ENCODE assay signal across 31 cellular contexts in the genomic region with DNA sequence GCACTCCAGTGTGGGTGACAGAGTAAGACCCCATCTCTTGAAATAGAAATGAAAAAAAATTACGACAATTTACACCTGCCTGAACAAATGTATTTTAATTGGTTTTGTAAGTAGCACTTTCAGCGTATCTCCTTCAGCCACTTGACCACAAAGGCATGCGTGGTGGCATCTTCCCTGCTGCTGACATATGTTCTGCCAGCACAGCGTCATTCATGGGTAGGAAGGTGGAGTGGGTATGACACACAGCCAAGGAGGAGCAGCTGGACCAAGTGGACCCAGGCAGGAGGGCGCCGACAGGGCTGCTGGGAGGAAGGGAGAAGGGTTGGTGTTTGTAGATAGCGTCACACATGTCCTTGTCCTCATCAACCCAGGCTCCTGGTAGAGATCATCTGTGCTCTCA. TPM values are rescaled to one million over a fixed set of nuclear protein-coding genes. Genes with fewer than 3 reads are reported as not detected.
"Had no signal": no experiment of that assay in that cellular context is flagged by ENCODE, and none has a peak within 500 bp of the region (broad histone marks: within the 10 kb centered on the region; RNA-seq: fewer than 3 reads in every experiment).

No MANE protein-coding gene starts in this region.

- H3K27me3 ChIP-seq: stomach, suprapubic skin, testis, thyroid gland, tibial artery, tibial nerve, transverse colon, upper lobe of left lung, upper lobe of right lung, uterus, vagina had no signal

- H3K27ac ChIP-seq: stomach, suprapubic skin, testis, thoracic aorta, thyroid gland, tibial artery, tibial nerve, transverse colon, upper lobe of left lung, upper lobe of right lung, uterus, vagina had no signal

- H3K9me3 Mint-ChIP-seq: stimulated activated effector memory CD8-positive, alpha-beta T cell treated with anti-CD3 and anti-CD28 coated beads, Interleukin-12 subunit alpha, Interleukin-12 subunit beta, amount 100 ng/mL, for 72 hours; stimulated activated naive CD8-positive, alpha-beta T cell treated with anti-CD3 and anti-CD28 coated beads, Interleukin-15, amount 100 ng/mL, for 72 hours; stimulated activated naive CD8-positive, alpha-beta T cell treated with anti-CD3 and anti-CD28 coated beads, Interleukin-15, Interleukin-2, amounts not matched to agents 100 ng/mL and 50 ng/mL, for 24 hours; type B pancreatic cell had no signal

- H3K36me3 ChIP-seq: thoracic aorta, thyroid gland, tibial artery, tibial nerve, transverse colon, upper lobe of right lung, uterus, vagina had no signal

- H3K27ac Mint-ChIP-seq: stimulated activated effector memory CD8-positive, alpha-beta T cell treated with anti-CD3 and anti-CD28 coated beads, Interleukin-12 subunit alpha, Interleukin-12 subunit beta, amount 100 ng/mL, for 72 hours; stimulated activated memory B cell treated with anti-CD40 and anti-IgM and Interleukin-4, amounts not matched to agents 10 μg/mL and 1 μg/mL and 100 μg/mL, for 72 hours; stimulated activated naive B cell treated with anti-CD40 and anti-IgM and Interleukin-4, amounts not matched to agents 10 μg/mL and 1 μg/mL and 100 μg/mL, for 72 hours; stimulated activated naive CD8-positive, alpha-beta T cell treated with anti-CD3 and anti-CD28 coated beads, Interleukin-15, amount 100 ng/mL, for 72 hours; stimulated activated naive CD8-positive, alpha-beta T cell treated with anti-CD3 and anti-CD28 coated beads, Interleukin-15, Interleukin-2, amounts not matched to agents 100 ng/mL and 50 ng/mL, for 24 hours; type B pancreatic cell had no signal

- H3K4me1 ChIP-seq: stomach, suprapubic skin, thyroid gland, tibial artery, tibial nerve, transverse colon, upper lobe of left lung, upper lobe of right lung, uterus, vagina had no signal

- H3K9me3 ChIP-seq: stomach, suprapubic skin, testis, thoracic aorta, thyroid gland, tibial artery, tibial nerve, transverse colon, upper lobe of left lung, upper lobe of right lung, uterus, vagina had no signal

- H3K4me3 ChIP-seq: stomach, suprapubic skin, testis, thoracic aorta, thyroid gland, tibial artery, tibial nerve, transverse colon, upper lobe of left lung, upper lobe of right lung, uterus, vagina had no signal

- H3K27me3 Mint-ChIP-seq: stimulated activated memory B cell treated with anti-CD40 and anti-IgM and Interleukin-4, amounts not matched to agents 10 μg/mL and 1 μg/mL and 100 μg/mL, for 72 hours; stimulated activated naive B cell treated with anti-CD40 and anti-IgM and Interleukin-4, amounts not matched to agents 10 μg/mL and 1 μg/mL and 100 μg/mL, for 72 hours; type B pancreatic cell had no signal

- H3K4me3 Mint-ChIP-seq: stimulated activated effector memory CD8-positive, alpha-beta T cell treated with anti-CD3 and anti-CD28 coated beads, Interleukin-12 subunit alpha, Interleukin-12 subunit beta, amount 100 ng/mL, for 72 hours; stimulated activated memory B cell treated with anti-CD40 and anti-IgM and Interleukin-4, amounts not matched to agents 10 μg/mL and 1 μg/mL and 100 μg/mL, for 72 hours; stimulated activated naive B cell treated with anti-CD40 and anti-IgM and Interleukin-4, amounts not matched to agents 10 μg/mL and 1 μg/mL and 100 μg/mL, for 72 hours; stimulated activated naive CD8-positive, alpha-beta T cell treated with anti-CD3 and anti-CD28 coated beads, Interleukin-15, amount 100 ng/mL, for 72 hours; stimulated activated naive CD8-positive, alpha-beta T cell treated with anti-CD3 and anti-CD28 coated beads, Interleukin-15, Interleukin-2, amounts not matched to agents 100 ng/mL and 50 ng/mL, for 24 hours; type B pancreatic cell had no signal

- ATAC-seq: stimulated activated effector memory CD8-positive, alpha-beta T cell treated with anti-CD3 and anti-CD28 coated beads, Interleukin-12 subunit alpha, Interleukin-12 subunit beta, amount 100 ng/mL, for 72 hours; stimulated activated memory B cell treated with anti-CD40 and anti-IgM and Interleukin-4, amounts not matched to agents 10 μg/mL and 1 μg/mL and 100 μg/mL, for 72 hours; stimulated activated naive B cell treated with anti-CD40 and anti-IgM and Interleukin-4, amounts not matched to agents 10 μg/mL and 1 μg/mL and 100 μg/mL, for 72 hours; stimulated activated naive CD8-positive, alpha-beta T cell treated with anti-CD3 and anti-CD28 coated beads, Interleukin-15, amount 100 ng/mL, for 72 hours; stimulated activated naive CD8-positive, alpha-beta T cell treated with anti-CD3 and anti-CD28 coated beads, Interleukin-15, Interleukin-2, amounts not matched to agents 100 U/mL and 50 U/mL, for 24 hours; upper lobe of right lung had no signal

- DNase-seq: stimulated activated CD4-positive, alpha-beta T cell treated with anti-CD3 and anti-CD28 coated beads, Interleukin-2, amount 100 ng/mL, for 48 hours; stimulated activated CD4-positive, alpha-beta T cell treated with anti-CD3 and anti-CD28 coated beads, Interleukin-4, amount 100 ng/mL, for 1 hour; stimulated activated CD4-positive, alpha-beta T cell treated with anti-CD3 and anti-CD28 coated beads, Interleukin-4, amount 100 ng/mL, for 24 hours; stimulated activated CD4-positive, alpha-beta T cell treated with anti-CD3 and anti-CD28 coated beads, Interleukin-4, amount 100 ng/mL, for 4 hours; stimulated activated CD8-positive, alpha-beta memory T cell treated with anti-CD3 and anti-CD28 coated beads, Interleukin-4, amount 100 ng/mL, for 48 hours; stimulated activated naive B cell treated with anti-CD40 and anti-IgM and Interleukin-4, amounts not matched to agents 10 μg/mL and 1 μg/mL and 100 μg/mL, for 72 hours; stimulated activated naive CD4-positive, alpha-beta T cell; stimulated activated naive CD4-positive, alpha-beta T cell treated with Interleukin-2 at 50 U/mL for 16 hours; stimulated activated naive CD8-positive, alpha-beta T cell treated with anti-CD3 and anti-CD28 coated beads, Interleukin-15, amount 100 ng/mL, for 72 hours; stimulated activated naive CD8-positive, alpha-beta T cell treated with anti-CD3 and anti-CD28 coated beads, Interleukin-15, Interleukin-2, amounts not matched to agents 100 U/mL and 50 U/mL, for 24 hours; stomach; substantia nigra; testis; thyroid gland; tibial artery; transverse colon; trophoblast cell; upper lobe of left lung; upper lobe of right lung; uterus had no signal

- H3K36me3 Mint-ChIP-seq: stimulated activated memory B cell treated with anti-CD40 and anti-IgM and Interleukin-4, amounts not matched to agents 10 μg/mL and 1 μg/mL and 100 μg/mL, for 72 hours; stimulated activated naive B cell treated with anti-CD40 and anti-IgM and Interleukin-4, amounts not matched to agents 10 μg/mL and 1 μg/mL and 100 μg/mL, for 72 hours had no signal

RNA-seq across cellular contexts. Expression of gene CLDN34, which starts 28.6 kb away (rescaled TPM):
- total RNA-seq: subcutaneous adipose tissue, temporal lobe, thoracic aorta, tibial nerve, vagina had no signal
- polyA plus RNA-seq: urinary bladder had no signal
